ENCODE assay signal across 10 cellular contexts in genomic region chr15:98671060-98672008, GRCh38. TPM values are rescaled to one million over a fixed set of nuclear protein-coding genes. Genes with fewer than 3 reads are reported as not detected.
DNase-seq lines count a peak whose midpoint lies in the region; ATAC-seq and TF ChIP-seq lines count a peak whose summit lies in the region.
"Had no signal": no experiment of that assay in that cellular context is flagged by ENCODE, and none has a peak within 500 bp of the region (broad histone marks: within the 10 kb centered on the region; RNA-seq: fewer than 3 reads in every experiment).

No MANE protein-coding gene starts in this region.

- ATAC-seq in GM18858 (IDR thresholded peaks at IDR 0.05; ENCODE audit: unreplicated experiment): no peak

- in situ Hi-C loops in mammary epithelial cell (cut with MboI; ENCODE audit: low sequenced_read_pairs in 2 of 2): no loop called here

- H3K27ac ChIP-seq in HEK293 (ENCODE audit: extremely low read depth, low read depth, low read length): no peak overlapping the region
- H3K27ac ChIP-seq in mammary epithelial cell (ENCODE audit: insufficient read depth, low read depth, low read length): peak overlapping the region; percentile 95
- H3K27ac ChIP-seq in skin epidermis: peak overlapping the region in 19 of 21 experiments; percentile 7 to 82 (median 61)

- no TSS peak for BruUV-seq in mammary epithelial cell (replicated peaks; lab: Mats Ljungman, UMichigan)

- H3K36me3 ChIP-seq in HEK293 (ENCODE audit: control insufficient read depth in 2 of 2, insufficient read depth in 1 of 2, low read length in 2 of 2): no peaks in the 10 kb centered on the region
- H3K36me3 ChIP-seq in mammary epithelial cell (ENCODE audit: insufficient read depth, low read length): no peaks in the 10 kb centered on the region

- peak overlapping the region; percentile 11 for H2AFZ ChIP-seq in mammary epithelial cell (ENCODE audit: low read depth, low read length)

- H3K79me2 ChIP-seq in mammary epithelial cell (ENCODE audit: insufficient read depth, low read length): peaks cover 97% of the 10 kb centered on the region

- DNase-seq in mammary epithelial cell (no peak), kidney glomerular epithelial cell (lab: John Stamatoyannopoulos, UW) (peak; percentile 18), SKM-1 treated with dmso at 0.1 percent for 144 hours (lab: John Stamatoyannopoulos, UW; ENCODE audit: unreplicated experiment) (no peak), MV-4-11 (lab: John Stamatoyannopoulos, UW) (no peak), GM10248 (ENCODE audit: extremely low spot score) (no peak)
- DNase-seq: amniotic stem cell, NCI-H510A had no signal

- H3K4me2 ChIP-seq in mammary epithelial cell (ENCODE audit: insufficient read depth, low read depth, low read length): peak overlapping the region; percentile 36

- dilution Hi-C loops in mammary epithelial cell (cut with HindIII; ENCODE audit: low sequenced_read_pairs): no loop called here

- WGBS in mammary epithelial cell (ENCODE audit: low coverage, missing lambda C conversion rate): 33% methylated on average over 5 of the region's 6 CpGs

- CTCF ChIA-PET in HEK293 (lab: Yijun Ruan, JAX) (interaction anchor here (0.7 to 1.7 kb wide), 6 partner anchors 12 to 180 kb away, joined by 3 to 12 read pairs (median 4); no protein-coding TSS in a partner anchor), mammary epithelial cell (lab: Charles Lee; ENCODE audit: low non-redundant PET) (interaction anchor here (0.8 kb wide), 1 partner anchor 22 kb away, joined by 3 read pairs; no protein-coding TSS in a partner anchor), GM10248 (lab: Yijun Ruan, JAX) (interaction anchor here (1.5 kb wide), 3 partner anchors 11 to 405 kb away, joined by 3 to 6 read pairs (median 4); partner anchors contain the start of gene IGF1R)

- H3K27me3 ChIP-seq in mammary epithelial cell (ENCODE audit: insufficient read depth, low read length): no peaks in the 10 kb centered on the region

- intact Hi-C loops in mammary epithelial cell (cut with micrococcal nuclease): no loop called here

- H3K9me3 ChIP-seq in HEK293 (ENCODE audit: control insufficient read depth, insufficient read depth, low read depth, low read length) (no peaks in the 10 kb centered on the region), mammary epithelial cell (replicated peaks; ENCODE audit: insufficient read depth, low read length) (no peaks in the 10 kb centered on the region)

- H3K4me3 ChIP-seq in HEK293 (ENCODE audit: low read depth, low read length): no peak overlapping the region
- no peak overlapping the region for H3K4me3 ChIP-seq in mammary epithelial cell (replicated peaks in 1 of 3; ENCODE audit: insufficient read depth in 1 of 3, low read depth in 2 of 3, low read length in 3 of 3)
- H3K4me3 ChIP-seq in skin epidermis: no peak overlapping the region

- no peak overlapping the region for H3K9ac ChIP-seq in mammary epithelial cell (ENCODE audit: insufficient read depth, low read length)

- H3K4me1 ChIP-seq in HEK293 (ENCODE audit: control insufficient read depth, insufficient read depth, low read length) (peaks cover 41% of the 10 kb centered on the region), mammary epithelial cell (ENCODE audit: insufficient read depth, low read length) (peaks cover 57% of the 10 kb centered on the region)

- POLR2A ChIA-PET in HEK293 (lab: Yijun Ruan, JAX): no interaction called here
- POLR2A ChIA-PET in GM10248 (lab: Yijun Ruan, JAX): no interaction called here

- no peaks in the 10 kb centered on the region for H4K20me1 ChIP-seq in mammary epithelial cell (ENCODE audit: insufficient read depth, low read length)

- no peak for TF ChIP-seq CTCF in HEK293 (tag by site-specific recombination; IDR thresholded peaks at IDR 0.05)
- no peak for TF ChIP-seq CTCF in mammary epithelial cell (conservative IDR thresholded peaks at IDR 0.05 in 1 of 2, IDR thresholded peaks at IDR 0.05 in 1 of 2; ENCODE audit: extremely low read depth in 1 of 2, insufficient read depth in 1 of 2, low read depth in 1 of 2, low read length in 2 of 2)
- TF ChIP-seq CTCF in GM10248 (IDR thresholded peaks at IDR 0.05; ENCODE audit: control extremely low read depth, extremely low read depth, low read depth, missing control alignments): no peak

TF ChIP-seq in HEK293, 187 proteins besides CTCF, POLR2A, EP300 and RAD21:
- TF ChIP-seq ZNF677 (tag by site-specific recombination; IDR thresholded peaks at IDR 0.05) (no peak), SP7 (tag by site-specific recombination; IDR thresholded peaks at IDR 0.05) (peak; percentile 38; the same call in 1 of the 2 replicates)

RNA-seq across cellular contexts. Expression of gene IGF1R, which starts 23.0 kb away (rescaled TPM):
- 10 to 100 TPM; 42.3 to 60.3 TPM for total RNA-seq in mammary epithelial cell
- polyA plus RNA-seq in mammary epithelial cell: 20.7 TPM
- 117 TPM for polyA minus RNA-seq in mammary epithelial cell
